Comparison of ENCODE assay signal across 1 cellular context in the genomic region with DNA sequence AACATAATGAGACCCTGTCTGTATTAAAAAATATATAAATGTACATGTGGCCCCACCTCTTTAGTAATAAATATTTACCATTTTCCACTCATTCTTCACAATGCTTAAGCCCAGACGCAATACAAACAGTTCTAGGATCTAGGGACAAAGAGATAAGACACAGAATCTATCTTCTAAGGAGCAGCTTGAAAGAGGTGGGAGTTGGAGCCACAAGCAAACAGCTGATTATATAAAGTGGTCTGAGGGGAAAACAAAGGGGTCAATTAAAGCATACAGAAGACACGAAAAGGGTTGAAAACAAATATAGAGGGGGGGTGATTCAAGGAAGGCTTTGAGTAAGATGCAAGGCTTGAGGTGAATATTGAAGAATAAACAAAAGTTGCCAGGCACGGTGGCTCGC.
A peak's percentile ranks its signal among the peaks of the same experiment; 100 is the strongest.
TF ChIP-seq lines count a peak whose summit lies in the region.

No MANE protein-coding gene starts in this region.

TF ChIP-seq in K562, 482 proteins besides CTCF, POLR2A, EP300 and RAD21:
- TF ChIP-seq SMARCA4 (IDR thresholded peaks at IDR 0.05) (peak; percentile 47; the same call in 1 of the 2 replicates), KLF6 (CRISPR knock-in tag; IDR thresholded peaks at IDR 0.05; ENCODE audit: borderline replicate concordance) (no peak), PRPF4 (IDR thresholded peaks at IDR 0.05; ENCODE audit: insufficient read depth, low read depth, low read length, poor library complexity, severe bottlenecking) (no peak), ILK (tag; IDR thresholded peaks at IDR 0.05; ENCODE audit: borderline replicate concordance, low read depth) (no peak), IFI16 (CRISPR knock-in tag; IDR thresholded peaks at IDR 0.05) (no peak), TEAD4 (IDR thresholded peaks at IDR 0.05; ENCODE audit: low read length) (peak; percentile 73), TEAD4 (CRISPR knock-in tag; IDR thresholded peaks at IDR 0.05; ENCODE audit: borderline replicate concordance) (no peak), TAL1 (IDR thresholded peaks at IDR 0.05) (peak; percentile 69), DPF2 (IDR thresholded peaks at IDR 0.05) (0 out of 2 replicates have a peak, but pooled peaks have one; percentile 37), NCOA1 (IDR thresholded peaks at IDR 0.05; ENCODE audit: low read depth) (no peak), PHB (CRISPR knock-in tag; IDR thresholded peaks at IDR 0.05) (no peak), TCF3 (CRISPR knock-in tag; IDR thresholded peaks at IDR 0.05) (peak; percentile 60), RERE (CRISPR knock-in tag; IDR thresholded peaks at IDR 0.05; ENCODE audit: borderline replicate concordance) (no peak), ASH1L (IDR thresholded peaks at IDR 0.05; ENCODE audit: borderline replicate concordance, low read depth, partially characterized antibody) (no peak), SOX6 (IDR thresholded peaks at IDR 0.05) (0 out of 2 replicates have a peak, but pooled peaks have one; percentile 33), ZNF561 (CRISPR knock-in tag; conservative IDR thresholded peaks at IDR 0.05) (no peak), SRSF1 (IDR thresholded peaks at IDR 0.05; ENCODE audit: low read depth, low read length) (no peak), NCOR1 (IDR thresholded peaks at IDR 0.05) (peak; percentile 54), ILF3 (IDR thresholded peaks at IDR 0.05; ENCODE audit: borderline replicate concordance) (no peak), SRSF3 (IDR thresholded peaks at IDR 0.05; ENCODE audit: insufficient read depth, low read length) (no peak), ZNF121 (CRISPR knock-in tag; conservative IDR thresholded peaks at IDR 0.05) (no peak), PML (IDR thresholded peaks at IDR 0.05; ENCODE audit: low read length) (0 out of 2 replicates have a peak, but pooled peaks have one; percentile 18), CBFA2T2 (conservative IDR thresholded peaks at IDR 0.05) (peak; percentile 71), NR4A1 (CRISPR knock-in tag; IDR thresholded peaks at IDR 0.05) (no peak), NR4A1 (tag; IDR thresholded peaks at IDR 0.05) (no peak), PTRF (tag; IDR thresholded peaks at IDR 0.05) (no peak), MTA2 (IDR thresholded peaks at IDR 0.05; ENCODE audit: low read depth) (peak; percentile 53; the same call in 1 of the 2 replicates), TFAP4 (CRISPR knock-in tag; IDR thresholded peaks at IDR 0.05; ENCODE audit: borderline replicate concordance) (peak; percentile 41; the same call in 1 of the 2 replicates), SMARCE1 (IDR thresholded peaks at IDR 0.05) (0 out of 2 replicates have a peak, but pooled peaks have one; percentile 19), ARID1B (IDR thresholded peaks at IDR 0.05) (peak; percentile 64; the same call in 1 of the 2 replicates), TAF1 (IDR thresholded peaks at IDR 0.05; ENCODE audit: control insufficient read depth, extremely low read depth, insufficient read depth, low read length, severe bottlenecking) (no peak), DACH1 (IDR thresholded peaks at IDR 0.05; ENCODE audit: partially characterized antibody) (peak; percentile 61), CBFA2T3 (IDR thresholded peaks at IDR 0.05) (peak; percentile 81), ZNF696 (CRISPR knock-in tag; conservative IDR thresholded peaks at IDR 0.05) (no peak), ADNP (tag; IDR thresholded peaks at IDR 0.05) (0 out of 2 replicates have a peak, but pooled peaks have one; percentile 19), ZNF780A (CRISPR knock-in tag; IDR thresholded peaks at IDR 0.05) (no peak)
- TF ChIP-seq, protein P1, sequence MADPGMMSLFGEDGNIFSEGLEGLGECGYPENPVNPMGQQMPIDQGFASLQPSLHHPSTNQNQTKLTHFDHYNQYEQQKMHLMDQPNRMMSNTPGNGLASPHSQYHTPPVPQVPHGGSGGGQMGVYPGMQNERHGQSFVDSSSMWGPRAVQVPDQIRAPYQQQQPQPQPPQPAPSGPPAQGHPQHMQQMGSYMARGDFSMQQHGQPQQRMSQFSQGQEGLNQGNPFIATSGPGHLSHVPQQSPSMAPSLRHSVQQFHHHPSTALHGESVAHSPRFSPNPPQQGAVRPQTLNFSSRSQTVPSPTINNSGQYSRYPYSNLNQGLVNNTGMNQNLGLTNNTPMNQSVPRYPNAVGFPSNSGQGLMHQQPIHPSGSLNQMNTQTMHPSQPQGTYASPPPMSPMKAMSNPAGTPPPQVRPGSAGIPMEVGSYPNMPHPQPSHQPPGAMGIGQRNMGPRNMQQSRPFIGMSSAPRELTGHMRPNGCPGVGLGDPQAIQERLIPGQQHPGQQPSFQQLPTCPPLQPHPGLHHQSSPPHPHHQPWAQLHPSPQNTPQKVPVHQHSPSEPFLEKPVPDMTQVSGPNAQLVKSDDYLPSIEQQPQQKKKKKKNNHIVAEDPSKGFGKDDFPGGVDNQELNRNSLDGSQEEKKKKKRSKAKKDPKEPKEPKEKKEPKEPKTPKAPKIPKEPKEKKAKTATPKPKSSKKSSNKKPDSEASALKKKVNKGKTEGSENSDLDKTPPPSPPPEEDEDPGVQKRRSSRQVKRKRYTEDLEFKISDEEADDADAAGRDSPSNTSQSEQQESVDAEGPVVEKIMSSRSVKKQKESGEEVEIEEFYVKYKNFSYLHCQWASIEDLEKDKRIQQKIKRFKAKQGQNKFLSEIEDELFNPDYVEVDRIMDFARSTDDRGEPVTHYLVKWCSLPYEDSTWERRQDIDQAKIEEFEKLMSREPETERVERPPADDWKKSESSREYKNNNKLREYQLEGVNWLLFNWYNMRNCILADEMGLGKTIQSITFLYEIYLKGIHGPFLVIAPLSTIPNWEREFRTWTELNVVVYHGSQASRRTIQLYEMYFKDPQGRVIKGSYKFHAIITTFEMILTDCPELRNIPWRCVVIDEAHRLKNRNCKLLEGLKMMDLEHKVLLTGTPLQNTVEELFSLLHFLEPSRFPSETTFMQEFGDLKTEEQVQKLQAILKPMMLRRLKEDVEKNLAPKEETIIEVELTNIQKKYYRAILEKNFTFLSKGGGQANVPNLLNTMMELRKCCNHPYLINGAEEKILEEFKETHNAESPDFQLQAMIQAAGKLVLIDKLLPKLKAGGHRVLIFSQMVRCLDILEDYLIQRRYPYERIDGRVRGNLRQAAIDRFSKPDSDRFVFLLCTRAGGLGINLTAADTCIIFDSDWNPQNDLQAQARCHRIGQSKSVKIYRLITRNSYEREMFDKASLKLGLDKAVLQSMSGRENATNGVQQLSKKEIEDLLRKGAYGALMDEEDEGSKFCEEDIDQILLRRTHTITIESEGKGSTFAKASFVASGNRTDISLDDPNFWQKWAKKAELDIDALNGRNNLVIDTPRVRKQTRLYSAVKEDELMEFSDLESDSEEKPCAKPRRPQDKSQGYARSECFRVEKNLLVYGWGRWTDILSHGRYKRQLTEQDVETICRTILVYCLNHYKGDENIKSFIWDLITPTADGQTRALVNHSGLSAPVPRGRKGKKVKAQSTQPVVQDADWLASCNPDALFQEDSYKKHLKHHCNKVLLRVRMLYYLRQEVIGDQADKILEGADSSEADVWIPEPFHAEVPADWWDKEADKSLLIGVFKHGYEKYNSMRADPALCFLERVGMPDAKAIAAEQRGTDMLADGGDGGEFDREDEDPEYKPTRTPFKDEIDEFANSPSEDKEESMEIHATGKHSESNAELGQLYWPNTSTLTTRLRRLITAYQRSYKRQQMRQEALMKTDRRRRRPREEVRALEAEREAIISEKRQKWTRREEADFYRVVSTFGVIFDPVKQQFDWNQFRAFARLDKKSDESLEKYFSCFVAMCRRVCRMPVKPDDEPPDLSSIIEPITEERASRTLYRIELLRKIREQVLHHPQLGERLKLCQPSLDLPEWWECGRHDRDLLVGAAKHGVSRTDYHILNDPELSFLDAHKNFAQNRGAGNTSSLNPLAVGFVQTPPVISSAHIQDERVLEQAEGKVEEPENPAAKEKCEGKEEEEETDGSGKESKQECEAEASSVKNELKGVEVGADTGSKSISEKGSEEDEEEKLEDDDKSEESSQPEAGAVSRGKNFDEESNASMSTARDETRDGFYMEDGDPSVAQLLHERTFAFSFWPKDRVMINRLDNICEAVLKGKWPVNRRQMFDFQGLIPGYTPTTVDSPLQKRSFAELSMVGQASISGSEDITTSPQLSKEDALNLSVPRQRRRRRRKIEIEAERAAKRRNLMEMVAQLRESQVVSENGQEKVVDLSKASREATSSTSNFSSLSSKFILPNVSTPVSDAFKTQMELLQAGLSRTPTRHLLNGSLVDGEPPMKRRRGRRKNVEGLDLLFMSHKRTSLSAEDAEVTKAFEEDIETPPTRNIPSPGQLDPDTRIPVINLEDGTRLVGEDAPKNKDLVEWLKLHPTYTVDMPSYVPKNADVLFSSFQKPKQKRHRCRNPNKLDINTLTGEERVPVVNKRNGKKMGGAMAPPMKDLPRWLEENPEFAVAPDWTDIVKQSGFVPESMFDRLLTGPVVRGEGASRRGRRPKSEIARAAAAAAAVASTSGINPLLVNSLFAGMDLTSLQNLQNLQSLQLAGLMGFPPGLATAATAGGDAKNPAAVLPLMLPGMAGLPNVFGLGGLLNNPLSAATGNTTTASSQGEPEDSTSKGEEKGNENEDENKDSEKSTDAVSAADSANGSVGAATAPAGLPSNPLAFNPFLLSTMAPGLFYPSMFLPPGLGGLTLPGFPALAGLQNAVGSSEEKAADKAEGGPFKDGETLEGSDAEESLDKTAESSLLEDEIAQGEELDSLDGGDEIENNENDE (IDR thresholded peaks at IDR 0.05; ENCODE audit: low read depth, low read length): no peak
- TF ChIP-seq, protein P2, sequence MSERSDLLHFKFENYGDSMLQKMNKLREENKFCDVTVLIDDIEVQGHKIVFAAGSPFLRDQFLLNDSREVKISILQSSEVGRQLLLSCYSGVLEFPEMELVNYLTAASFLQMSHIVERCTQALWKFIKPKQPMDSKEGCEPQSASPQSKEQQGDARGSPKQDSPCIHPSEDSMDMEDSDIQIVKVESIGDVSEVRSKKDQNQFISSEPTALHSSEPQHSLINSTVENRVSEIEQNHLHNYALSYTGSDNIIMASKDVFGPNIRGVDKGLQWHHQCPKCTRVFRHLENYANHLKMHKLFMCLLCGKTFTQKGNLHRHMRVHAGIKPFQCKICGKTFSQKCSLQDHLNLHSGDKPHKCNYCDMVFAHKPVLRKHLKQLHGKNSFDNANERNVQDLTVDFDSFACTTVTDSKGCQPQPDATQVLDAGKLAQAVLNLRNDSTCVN (CRISPR knock-in tag; IDR thresholded peaks at IDR 0.05): no peak
TF ChIP-seq in K562: peak in this region for 16.
